8 cellular contexts compared by ENCODE assay signal in the genomic region with DNA sequence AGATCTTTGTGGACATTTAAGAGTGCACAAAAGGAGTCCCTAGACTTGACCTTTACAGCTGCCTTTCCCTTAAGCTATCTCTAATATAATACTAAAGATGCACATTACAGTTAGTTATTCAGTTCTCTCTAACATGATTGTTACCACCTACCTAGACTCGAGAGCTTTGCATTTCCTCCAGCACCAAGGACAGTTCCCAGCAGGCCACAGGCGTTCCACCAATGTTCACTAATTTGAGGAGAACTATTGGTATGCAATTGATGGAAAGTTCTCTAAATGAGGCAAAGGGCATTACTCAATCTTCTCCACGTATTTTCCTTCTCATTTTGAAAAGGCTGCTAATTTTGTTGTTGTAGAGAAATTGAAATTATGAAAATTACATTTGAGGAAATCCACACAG. TPM values are rescaled to one million over a fixed set of nuclear protein-coding genes. Genes with fewer than 3 reads are reported as not detected.
A peak's percentile ranks its signal among the peaks of the same experiment; 100 is the strongest.
DNase-seq lines count a peak whose midpoint lies in the region; ATAC-seq, FAIRE-seq and TF ChIP-seq lines count a peak whose summit lies in the region.
"Had no signal": no experiment of that assay in that cellular context is flagged by ENCODE, and none has a peak within 500 bp of the region (broad histone marks: within the 10 kb centered on the region; RNA-seq: fewer than 3 reads in every experiment).

No MANE protein-coding gene starts in this region.

- H3K4me1 Mint-ChIP-seq in memory B cell, result peaks cover 11% of the 10 kb centered on the region
- H3K4me1 Mint-ChIP-seq in activated CD8-positive, alpha-beta memory T cell treated with anti-CD3 and anti-CD28 coated beads, Interleukin-2, amount 10 ng/mL, durations not matched to agents 7 days and 5 days, result peaks cover 4% of the 10 kb centered on the region

- no peak overlapping the region for H3K4me3 Mint-ChIP-seq in memory B cell
- no peak overlapping the region for H3K4me3 Mint-ChIP-seq in activated CD8-positive, alpha-beta memory T cell treated with anti-CD3 and anti-CD28 coated beads, Interleukin-2, amount 10 ng/mL, durations not matched to agents 7 days and 5 days

- FAIRE-seq in GM12892 (lab: Jason Lieb, UNC), result peak; percentile 67

- no peak for ATAC-seq in memory B cell (ENCODE audit: low read depth)
- no peak for ATAC-seq in HG03439 (IDR thresholded peaks at IDR 0.05; ENCODE audit: unreplicated experiment)
- no peak for ATAC-seq in activated CD8-positive, alpha-beta memory T cell treated with anti-CD3 and anti-CD28 coated beads, Interleukin-2, amount 10 ng/mL, durations not matched to agents 7 days and 5 days

- CTCF ChIA-PET in activated CD8-positive, alpha-beta memory T cell treated with anti-CD3 and anti-CD28 coated beads, Interleukin-2, amount 10 ng/mL, durations not matched to agents 7 days and 5 days (lab: Charles Lee), result no interaction called here

- no peaks in the 10 kb centered on the region for H3K9me3 Mint-ChIP-seq in memory B cell
- no peaks in the 10 kb centered on the region for H3K9me3 Mint-ChIP-seq in activated CD8-positive, alpha-beta memory T cell treated with anti-CD3 and anti-CD28 coated beads, Interleukin-2, amount 10 ng/mL, durations not matched to agents 7 days and 5 days (ENCODE audit: low read depth)

- peaks cover 1% of the 10 kb centered on the region for H3K27me3 Mint-ChIP-seq in memory B cell
- H3K27me3 Mint-ChIP-seq in activated CD8-positive, alpha-beta memory T cell treated with anti-CD3 and anti-CD28 coated beads, Interleukin-2, amount 10 ng/mL, durations not matched to agents 7 days and 5 days, result peaks cover 40% of the 10 kb centered on the region

- no peaks in the 10 kb centered on the region for H3K36me3 Mint-ChIP-seq in memory B cell
- H3K36me3 Mint-ChIP-seq in activated CD8-positive, alpha-beta memory T cell treated with anti-CD3 and anti-CD28 coated beads, Interleukin-2, amount 10 ng/mL, durations not matched to agents 7 days and 5 days, result no peaks in the 10 kb centered on the region

- TF ChIP-seq POLR2A in GM12892 (IDR thresholded peaks at IDR 0.05; ENCODE audit: low read depth, low read length), result no peak

- H3K27ac Mint-ChIP-seq in memory B cell, result no peak overlapping the region
- no peak overlapping the region for H3K27ac Mint-ChIP-seq in activated CD8-positive, alpha-beta memory T cell treated with anti-CD3 and anti-CD28 coated beads, Interleukin-2, amount 10 ng/mL, durations not matched to agents 7 days and 5 days

- no peak for DNase-seq in GM12892 (ENCODE audit: insufficient read length)
- peak; percentile 54 for DNase-seq in LoVo (ENCODE audit: low spot score)
- peak; percentile 85 for DNase-seq in astrocyte of the hippocampus (ENCODE audit: low read depth, low spot score)
- DNase-seq in memory B cell (ENCODE audit: low spot score in 2 of 2), result peak; percentile 19 to 27
- no peak for DNase-seq in activated CD8-positive, alpha-beta memory T cell treated with anti-CD3 and anti-CD28 coated beads, Interleukin-2, amount 10 ng/mL, durations not matched to agents 7 days and 5 days
- no peak for DNase-seq in NCI-H187 (lab: John Stamatoyannopoulos, UW)
- DNase-seq: activated CD8-positive, alpha-beta memory T cell treated with anti-CD3 and anti-CD28 coated beads, Interleukin-2, amount 50 U/mL, for 48 hours had no signal

RNA-seq across cellular contexts. Expression of gene NTNG1, which starts 5.4 kb away (rescaled TPM):
- 1.6 TPM for polyA plus RNA-seq in GM12892 (2012; ENCODE audit: missing spikeins)
- total RNA-seq in activated CD8-positive, alpha-beta memory T cell treated with anti-CD3 and anti-CD28 coated beads, Interleukin-2, amount 10 ng/mL, durations not matched to agents 7 days and 5 days, result 1 to 10 TPM in 1 of 2 experiments, not detected in 1; 1.1 TPM

Comparison
In these comparisons a context has a peak if more than half of its experiments do, and no peak if none do; other contexts are left out.
1. DNase-seq: peak in LoVo (single experiment), astrocyte of the hippocampus (single experiment) and memory B cell (2 of 2); none in GM12892 (single experiment), activated CD8-positive, alpha-beta memory T cell treated with anti-CD3 and anti-CD28 coated beads, Interleukin-2, amount 10 ng/mL, durations not matched to agents 7 days and 5 days (single experiment) and NCI-H187 (0 of 2).